Comparison of ENCODE assay signal across 21 cellular contexts in genomic region chr2:104846955-104847820, GRCh38. TPM values are rescaled to one million over a fixed set of nuclear protein-coding genes. Genes with fewer than 3 reads are reported as not detected.
DNase-seq lines count a peak whose midpoint lies in the region; ATAC-seq lines count a peak whose summit lies in the region.
"Had no signal": no experiment of that assay in that cellular context is flagged by ENCODE, and none has a peak within 500 bp of the region (broad histone marks: within the 10 kb centered on the region; RNA-seq: fewer than 3 reads in every experiment).

No MANE protein-coding gene starts in this region.

- ATAC-seq in GM19023 (IDR thresholded peaks at IDR 0.05; ENCODE audit: unreplicated experiment) = no peak
- ATAC-seq: sciatic nerve had no signal

- H3K27ac ChIP-seq in cingulate gyrus (ENCODE audit: low read depth, low read length) (peak overlapping the region; percentile 96), substantia nigra (ENCODE audit: low read depth, low read length, poor library complexity, severe bottlenecking) (peak overlapping the region; percentile 93)
- H3K27ac ChIP-seq: PC-9, vagina had no signal

- DNase-seq in NCI-H345 (lab: John Stamatoyannopoulos, UW) (peak; percentile 15), NCI-H345 treated with DMSO at 0.1 percent for 48 hours (lab: John Stamatoyannopoulos, UW; ENCODE audit: unreplicated experiment) (no peak), medulla oblongata (ENCODE audit: extremely low spot score) (peak; percentile 63), substantia nigra (lab: John Stamatoyannopoulos, UW) (peak in 3 of 49 donors; percentile 26 to 30 (median 27)), NCI-H526 treated with DMSO at 0.1 percent for 48 hours (lab: John Stamatoyannopoulos, UW) (no peak), cerebellum (ENCODE audit: low spot score) (no peak)
- DNase-seq: 8988T; activated CD4-positive, alpha-beta T cell treated with anti-CD3 and anti-CD28 coated beads, Interleukin-2, amount 50 U/mL, for 1 hour; activated CD8-positive, alpha-beta memory T cell treated with anti-CD3 and anti-CD28 coated beads, Interleukin-2, amount 50 U/mL, for 4 hours; activated effector memory CD4-positive, alpha-beta T cell treated with Interleukin-2 at 50 U/mL for 16 hours; Calu3; KG1; occipital lobe; PC-9; SHP77 treated with DMSO at 0.1 percent for 48 hours; stimulated activated CD4-positive, alpha-beta T cell treated with anti-CD3 and anti-CD28 coated beads, Interleukin-15, amount 100 ng/mL, for 24 hours had no signal

RNA-seq across cellular contexts. Expression of gene POU3F3, which starts 6.7 kb away (rescaled TPM):
- total RNA-seq in cerebellum = 30.7 TPM
- total RNA-seq: Calu3; PC-9; sciatic nerve; T-helper 1 cell treated with Interleukin-12 subunit alpha and Interleukin-12 subunit beta and Interleukin-4 antibody, amounts not matched to agents 30 ng/mL and 1 ng/mL, for 36 hours; vagina had no signal

Comparison
In these comparisons a context has a peak if more than half of its experiments do, and no peak if none do; other contexts are left out.
1. DNase-seq: peak in NCI-H345 (single experiment) and medulla oblongata (single experiment); none in NCI-H345 treated with DMSO at 0.1 percent for 48 hours (single experiment), NCI-H526 treated with DMSO at 0.1 percent for 48 hours (single experiment) and cerebellum (single experiment).